ENCODE assay signal across 8 cellular contexts in the genomic region with DNA sequence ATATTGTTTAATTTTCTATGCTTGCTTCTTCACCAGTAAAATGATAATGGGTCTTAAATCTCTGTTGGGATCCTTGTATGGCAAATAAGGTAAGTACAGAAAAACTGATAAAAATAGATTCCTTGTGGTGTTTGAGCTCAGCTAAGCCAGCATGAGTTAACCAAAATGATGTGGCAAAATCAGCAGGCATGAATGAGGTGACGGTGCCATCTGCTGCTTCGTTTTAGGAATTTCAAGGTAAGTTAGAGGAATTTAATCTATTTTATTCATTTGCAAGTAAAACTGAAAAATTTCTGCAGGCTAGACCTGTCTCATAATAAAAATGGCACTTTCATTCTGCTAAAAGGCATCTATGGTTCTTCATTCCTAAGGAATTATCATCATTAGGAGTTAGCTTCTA. TPM values are rescaled to one million over a fixed set of nuclear protein-coding genes. Genes with fewer than 3 reads are reported as not detected.
DNase-seq lines count a peak whose midpoint lies in the region; ATAC-seq and TF ChIP-seq lines count a peak whose summit lies in the region.

No MANE protein-coding gene starts in this region.

- H3K27ac ChIP-seq in A673 (ENCODE audit: low read depth, low read length, poor library complexity, severe bottlenecking) (no peak overlapping the region), parathyroid adenoma (no peak overlapping the region)

- TF ChIP-seq CTCF in A673 (conservative IDR thresholded peaks at IDR 0.05; ENCODE audit: low read depth, low read length): peak; percentile 61
- peak; percentile 44 for TF ChIP-seq CTCF in GM12873 (IDR thresholded peaks at IDR 0.05; ENCODE audit: insufficient read depth, low read depth, low read length, missing control alignments)
- TF ChIP-seq CTCF in fibroblast of the aortic adventitia (IDR thresholded peaks at IDR 0.05; ENCODE audit: insufficient read depth, low read length): peak; percentile 29
- peak; percentile 28 for TF ChIP-seq CTCF in parathyroid adenoma (IDR thresholded peaks at IDR 0.05)

- intact Hi-C loops in A673 (cut with micrococcal nuclease; ENCODE audit: unreplicated experiment): loop anchor here (1.0 to 5.0 kb wide), 4 partner anchors 106 to 391 kb away; no protein-coding TSS in a partner anchor

- CTCF ChIA-PET in A673 (lab: Charles Lee): interaction anchor here (0.5 to 1.4 kb wide), 6 partner anchors 9 to 389 kb away, joined by 3 to 5 read pairs (median 3); no protein-coding TSS in a partner anchor

- no peaks in the 10 kb centered on the region for H3K79me2 ChIP-seq in parathyroid adenoma

- ATAC-seq in GM21360 (IDR thresholded peaks at IDR 0.05; ENCODE audit: unreplicated experiment): no peak

- no TSS peak for BruUV-seq in A673 (replicated peaks; lab: Mats Ljungman, UMichigan)

- H2AFZ ChIP-seq in parathyroid adenoma: no peak overlapping the region

- no peak overlapping the region for H3K4me2 ChIP-seq in parathyroid adenoma (ENCODE audit: low read length)

- DNase-seq in A673 (ENCODE audit: low spot score) (peak; percentile 64), NCI-H748 (lab: John Stamatoyannopoulos, UW; ENCODE audit: unreplicated experiment) (peak; percentile 40), activated T-cell treated with anti-CD3 and anti-CD28 coated beads for 24 hours (ENCODE audit: low read depth) (peak; percentile 24), fibroblast of the aortic adventitia (ENCODE audit: low read depth) (peak; percentile 60), mesenteric fat pad (ENCODE audit: low spot score) (no peak)

- H3K27me3 ChIP-seq in A673 (replicated peaks; ENCODE audit: insufficient read depth, low read depth, low read length, poor library complexity) (no peaks in the 10 kb centered on the region), parathyroid adenoma (ENCODE audit: control insufficient read depth, insufficient read depth, low read length) (no peaks in the 10 kb centered on the region)

- POLR2A ChIA-PET in A673 (lab: Charles Lee; ENCODE audit: low non-redundant PET): no interaction called here

- H3K4me3 ChIP-seq in A673 (ENCODE audit: low read depth, low read length, poor library complexity, severe bottlenecking): no peak overlapping the region
- H3K4me3 ChIP-seq in fibroblast of the aortic adventitia (ENCODE audit: low read depth, low read length): no peak overlapping the region
- H3K4me3 ChIP-seq in parathyroid adenoma (ENCODE audit: low read depth, low read length): no peak overlapping the region

- H3K36me3 ChIP-seq in A673 (ENCODE audit: insufficient read depth, low read length, poor library complexity, severe bottlenecking) (no peaks in the 10 kb centered on the region), parathyroid adenoma (ENCODE audit: control insufficient read depth, insufficient read depth, low read length) (no peaks in the 10 kb centered on the region)

- H3K4me1 ChIP-seq in A673 (ENCODE audit: insufficient read depth, low read length, poor library complexity, severe bottlenecking) (no peaks in the 10 kb centered on the region), parathyroid adenoma (no peaks in the 10 kb centered on the region)

- no peaks in the 10 kb centered on the region for H3K9me3 ChIP-seq in A673 (ENCODE audit: low read depth, low read length, poor library complexity, severe bottlenecking)
- H3K9me3 ChIP-seq in parathyroid adenoma (ENCODE audit: control insufficient read depth, low read length): no peaks in the 10 kb centered on the region

- H3K9ac ChIP-seq in parathyroid adenoma: no peak overlapping the region

RNA-seq across cellular contexts. Expression of gene CLEC7A, which starts 10.0 kb away (rescaled TPM):
- total RNA-seq in A673 (2021) (0.28 and 0.39 TPM in 2 replicates), fibroblast of the aortic adventitia (ENCODE audit: low replicate concordance) (not detected in 2 replicates), mesenteric fat pad (27.7 TPM)

RNA-seq across cellular contexts. Expression of gene OLR1, which starts 31.9 kb away (rescaled TPM):
- total RNA-seq in A673 (2021) (not detected in 2 replicates), fibroblast of the aortic adventitia (ENCODE audit: low replicate concordance) (not detected in 2 replicates), mesenteric fat pad (6.2 TPM)

RNA-seq across cellular contexts. Expression of gene TMEM52B, which starts 38.8 kb away (rescaled TPM):
- total RNA-seq in A673 (2021) (0.24 TPM in 1 of 2 replicates, not detected in the other), fibroblast of the aortic adventitia (ENCODE audit: low replicate concordance) (under 0.01 and 0.08 TPM in 2 replicates), mesenteric fat pad (not detected)

RNA-seq across cellular contexts. Expression of gene CLEC1A, which starts 41.2 kb away (rescaled TPM):
- total RNA-seq in A673 (2021): not detected in 2 replicates
- 0.16 TPM in 1 of 2 replicates, not detected in the other for total RNA-seq in fibroblast of the aortic adventitia (ENCODE audit: low replicate concordance)
- total RNA-seq in mesenteric fat pad: 7.7 TPM

Comparison
In these comparisons a context has a peak if more than half of its experiments do, and no peak if none do; other contexts are left out.
1. RNA of gene CLEC7A, which starts 10.0 kb away (total RNA-seq): 27.7 TPM in mesenteric fat pad (single experiment); 0.28 to 0.39 TPM in A673 and not detected in fibroblast of the aortic adventitia; every median in the first group is over 10 times any median in the second.
2. Peak in every context shown above with its lines, with median percentiles within 50 percentile points of each other: CTCF ChIP-seq.